Comparison of ENCODE assay signal across 20 cellular contexts in the genomic region with DNA sequence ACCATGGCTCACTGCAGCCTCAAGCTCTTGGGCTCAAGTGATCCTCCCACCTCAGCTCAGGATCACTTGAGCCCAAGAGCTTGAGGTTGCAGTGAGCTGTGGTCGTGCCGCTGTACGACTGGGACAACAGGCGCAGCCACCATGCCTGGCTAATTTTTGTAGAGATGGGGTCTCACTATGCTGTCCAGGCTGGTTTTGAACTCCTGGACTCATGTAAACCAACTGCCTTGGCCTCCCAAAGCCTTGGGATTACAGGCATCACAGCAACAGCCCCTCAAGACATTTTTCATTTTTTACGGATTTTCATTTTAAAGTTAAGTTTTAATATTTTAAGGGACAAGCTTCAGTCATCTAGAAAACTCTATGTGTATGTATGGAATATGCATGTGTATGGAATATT. TPM values are rescaled to one million over a fixed set of nuclear protein-coding genes. Genes with fewer than 3 reads are reported as not detected.
DNase-seq lines count a peak whose midpoint lies in the region; ATAC-seq, FAIRE-seq and TF ChIP-seq lines count a peak whose summit lies in the region.
"Had no signal": no experiment of that assay in that cellular context is flagged by ENCODE, and none has a peak within 500 bp of the region (broad histone marks: within the 10 kb centered on the region; RNA-seq: fewer than 3 reads in every experiment).

No MANE protein-coding gene starts in this region.

- 100% methylated on average over 1 of the region's 5 CpGs for WGBS in HepG2 (ENCODE audit: low lambda C conversion rate)
- 100% methylated on average over 3 of the region's 5 CpGs for WGBS in right lobe of liver (ENCODE audit: insufficient coverage, low coverage, low lambda C conversion rate, missing lambda C conversion rate)
- WGBS in K562 (ENCODE audit: insufficient coverage, low coverage, missing lambda C conversion rate) = 99% methylated on average over 5 of the region's 5 CpGs
- WGBS in thyroid gland, 2 donors = 79 to 94% methylated on average over 5 of the region's 5 CpGs

- TF ChIP-seq POLR2A in HepG2 (IDR thresholded peaks at IDR 0.05; ENCODE audit: insufficient read depth in 1 of 2, low read depth in 2 of 2, low read length in 2 of 2) (no peak), right lobe of liver (IDR thresholded peaks at IDR 0.05) (no peak), K562 (conservative IDR thresholded peaks at IDR 0.05) (no peak), thyroid gland (IDR thresholded peaks at IDR 0.05) (no peak)

- H2AFZ ChIP-seq in HepG2 (ENCODE audit: low read length) (no peak overlapping the region), K562 (ENCODE audit: low read depth, low read length) (no peak overlapping the region)

- H3K36me3 ChIP-seq in HepG2 (replicated peaks in 1 of 2; ENCODE audit: control insufficient read depth in 1 of 2, insufficient read depth in 2 of 2, low read length in 2 of 2) (peaks cover 8 to 46% of the 10 kb centered on the region in 2 experiments), right lobe of liver (peaks cover 0 to 28% (median 7%) of the 10 kb centered on the region in 4 donors), K562 (ENCODE audit: control insufficient read depth, insufficient read depth, low read length) (peaks cover 47% of the 10 kb centered on the region), thyroid gland (peaks cover 0 to 10% of the 10 kb centered on the region in 2 donors)

- in situ Hi-C loops in HepG2 (cut with HindIII; ENCODE audit: extremely low pct_ligation_motif_present, low pct_unique_long_range_greater_than_20kb) (no loop called here), K562 (cut with MboI) (no loop called here)

- BruUV-seq in HepG2 (replicated peaks; lab: Mats Ljungman, UMichigan) (no TSS peak), K562 (replicated peaks; lab: Mats Ljungman, UMichigan) (no TSS peak)

- no peak overlapping the region for H3K4me2 ChIP-seq in HepG2 (ENCODE audit: low read depth, low read length)
- H3K4me2 ChIP-seq in K562 (ENCODE audit: insufficient read depth, low read length) = no peak overlapping the region
- H3K4me2 ChIP-seq: A549; BLaER1 treated with 17β-estradiol and CSF1 and Interleukin-3, amounts not matched to agents 10 nM and 100 nM had no signal

- H3K79me2 ChIP-seq in HepG2 (ENCODE audit: insufficient read depth, low read length) (no peaks in the 10 kb centered on the region), K562 (ENCODE audit: control insufficient read depth, insufficient read depth, low read length) (no peaks in the 10 kb centered on the region)

- TF ChIP-seq EP300 in HepG2 (IDR thresholded peaks at IDR 0.05; ENCODE audit: low read depth in 2 of 2, low read length in 2 of 2) = no peak
- no peak for TF ChIP-seq EP300 in HepG2 (CRISPR knock-in tag; IDR thresholded peaks at IDR 0.05; ENCODE audit: borderline replicate concordance)
- no peak for TF ChIP-seq EP300 in K562 (IDR thresholded peaks at IDR 0.05; ENCODE audit: low read length)

- H3K27ac ChIP-seq in HepG2 (ENCODE audit: extremely low read length, insufficient read depth, low read length) (no peak overlapping the region), right lobe of liver (no peak overlapping the region), K562 (ENCODE audit: extremely low read depth, low read depth, low read length) (no peak overlapping the region), thyroid gland (no peak overlapping the region)
- H3K27ac ChIP-seq: 22Rv1; A549; BLaER1 treated with 17β-estradiol and CSF1 and Interleukin-3, amounts not matched to agents 10 nM and 100 nM; C4-2B had no signal

- POLR2A ChIA-PET in HepG2 (lab: Yijun Ruan, JAX) (no interaction called here), K562 (lab: Yijun Ruan, JAX) (interaction anchor here (1.3 to 2.4 kb wide), 2 partner anchors 12 to 22 kb away, joined by 3 to 5 read pairs; no protein-coding TSS in a partner anchor)

- CTCF ChIA-PET in HepG2 (lab: Yijun Ruan, JAX; ENCODE audit: low intra/inter-chr PET ratio, low total read pairs) (no interaction called here), K562 (lab: Yijun Ruan, JAX; ENCODE audit: low intra/inter-chr PET ratio) (no interaction called here)

- no peaks in the 10 kb centered on the region for H3K27me3 ChIP-seq in HepG2 (ENCODE audit: control insufficient read depth in 1 of 2, insufficient read depth in 2 of 2, low read length in 2 of 2)
- no peaks in the 10 kb centered on the region for H3K27me3 ChIP-seq in right lobe of liver
- H3K27me3 ChIP-seq in K562 (ENCODE audit: control insufficient read depth in 2 of 2, insufficient read depth in 2 of 2, low read length in 2 of 2) = no peaks in the 10 kb centered on the region
- H3K27me3 ChIP-seq in thyroid gland = no peaks in the 10 kb centered on the region
- H3K27me3 ChIP-seq: BLaER1 treated with 17β-estradiol and CSF1 and Interleukin-3, amounts not matched to agents 10 nM and 100 nM had no signal

- TF ChIP-seq CTCF in HepG2 (CRISPR knock-in tag; IDR thresholded peaks at IDR 0.05) (no peak), right lobe of liver (IDR thresholded peaks at IDR 0.05) (no peak), K562 (IDR thresholded peaks at IDR 0.05 in 2 of 3, conservative IDR thresholded peaks at IDR 0.05 in 1 of 3; ENCODE audit: insufficient read depth in 2 of 3, low read depth in 1 of 3, low read length in 3 of 3) (no peak), thyroid gland (IDR thresholded peaks at IDR 0.05) (no peak)

- H3K4me3 ChIP-seq in HepG2 (replicated peaks in 1 of 3; ENCODE audit: insufficient read depth in 1 of 3, low read depth in 2 of 3, low read length in 3 of 3) (no peak overlapping the region), right lobe of liver (no peak overlapping the region), K562 (no peak overlapping the region), thyroid gland (replicated peaks in 1 of 3) (no peak overlapping the region)
- H3K4me3 ChIP-seq: A549; BLaER1 treated with 17β-estradiol and CSF1 and Interleukin-3, amounts not matched to agents 10 nM and 100 nM had no signal

- no peaks in the 10 kb centered on the region for H4K20me1 ChIP-seq in HepG2 (ENCODE audit: insufficient read depth, low read length)
- H4K20me1 ChIP-seq in K562 (replicated peaks; ENCODE audit: control insufficient read depth, insufficient read depth, low read length) = no peaks in the 10 kb centered on the region

- ATAC-seq in HepG2 = no peak
- ATAC-seq in right lobe of liver = no peak
- no peak for ATAC-seq in K562
- ATAC-seq in GM21390 (IDR thresholded peaks at IDR 0.05; ENCODE audit: unreplicated experiment) = no peak
- ATAC-seq in HG02763 (IDR thresholded peaks at IDR 0.05; ENCODE audit: unreplicated experiment) = no peak
- ATAC-seq: A549; CD8-positive, alpha-beta T cell had no signal

- no peak for DNase-seq in HepG2 (ENCODE audit: low spot score)
- DNase-seq in right lobe of liver = no peak
- DNase-seq in K562 (ENCODE audit: extremely low read depth in 1 of 4, low spot score in 3 of 4) = no peak
- DNase-seq in thyroid gland = peak; percentile 19 to 22
- DNase-seq: AML-193; Caco-2; Calu3; CD4-positive, alpha-beta T cell; CD8-positive, alpha-beta T cell; DMS79 treated with DMSO at 0.1 percent for 48 hours; GF-D8 had no signal

- FAIRE-seq in HepG2 (lab: Jason Lieb, UNC) (no peak), K562 (lab: Jason Lieb, UNC) (no peak)
- FAIRE-seq: G401.6, GM12891, GM19239 had no signal

- intact Hi-C loops in HepG2 (cut with micrococcal nuclease; ENCODE audit: unreplicated experiment) = no loop called here
- intact Hi-C loops in right lobe of liver (cut with DNase I) = no loop called here
- intact Hi-C loops in K562 (cut with micrococcal nuclease) = no loop called here
- intact Hi-C loops in thyroid gland (cut with DNase I) = no loop called here

- TF ChIP-seq RAD21 in HepG2 (CRISPR knock-in tag; IDR thresholded peaks at IDR 0.05) (no peak), K562 (CRISPR knock-in tag; conservative IDR thresholded peaks at IDR 0.05 in 1 of 2, IDR thresholded peaks at IDR 0.05 in 1 of 2) (no peak)

- no peaks in the 10 kb centered on the region for H3K9me3 ChIP-seq in HepG2 (ENCODE audit: low read length)
- H3K9me3 ChIP-seq in right lobe of liver = no peaks in the 10 kb centered on the region
- H3K9me3 ChIP-seq in K562 (replicated peaks; ENCODE audit: control insufficient read depth, insufficient read depth, low read depth, low read length) = no peaks in the 10 kb centered on the region
- no peaks in the 10 kb centered on the region for H3K9me3 ChIP-seq in thyroid gland
- H3K9me3 ChIP-seq: A549; BLaER1 treated with 17β-estradiol and CSF1 and Interleukin-3, amounts not matched to agents 10 nM and 100 nM; Caco-2 had no signal

- H3K9me1 ChIP-seq in K562 (ENCODE audit: control insufficient read depth, insufficient read depth, low read length) = no peaks in the 10 kb centered on the region

- H3K9ac ChIP-seq in HepG2 (ENCODE audit: insufficient read depth, low read depth, low read length) (no peak overlapping the region), K562 (ENCODE audit: insufficient read depth in 1 of 2, low read depth in 2 of 2, low read length in 2 of 2) (no peak overlapping the region)
- H3K9ac ChIP-seq: BLaER1 treated with 17β-estradiol and CSF1 and Interleukin-3, amounts not matched to agents 10 nM and 100 nM had no signal

- H3K4me1 ChIP-seq in HepG2 (ENCODE audit: insufficient read depth, low read length) (peaks cover 29% of the 10 kb centered on the region), right lobe of liver (no peaks in the 10 kb centered on the region), K562 (replicated peaks in 1 of 2; ENCODE audit: control insufficient read depth in 2 of 2, insufficient read depth in 2 of 2, low read length in 2 of 2) (peaks cover 9 to 12% of the 10 kb centered on the region in 2 experiments; a peak in 4 of 5 replicates), thyroid gland (no peaks in the 10 kb centered on the region)
- H3K4me1 ChIP-seq: A549, Caco-2 had no signal

RNA-seq across cellular contexts. Expression of a gene that starts 52.9 kb away (rescaled TPM):
- total RNA-seq in HepG2 (2016; rRNA removed; fragmentation: Illumina TruSeq; extraction: Trizol) (36.6 and 56.5 TPM in 2 replicates), right lobe of liver (10 to 100 TPM; 14.9 to 22.9 (median 16.3) TPM), K562 (2014; rRNA removed) (13.4 and 17.9 TPM in 2 replicates), K562 (2014; rRNA removed; fragmentation: Illumina TruSeq; extraction: Trizol) (17.1 and 20.9 TPM in 2 replicates), K562 (2015; rRNA removed; fragmentation: Illumina TruSeq; extraction: Trizol) (19.3 and 21.0 TPM in 2 replicates), K562 (2021) (28.4 and 28.7 TPM in 2 replicates), thyroid gland (10 to 100 TPM; 28.9 to 45.3 (median 37.3) TPM)
- 16.0 and 20.1 TPM in 2 replicates for total RNA-seq in HepG2 (2016; cell fraction: cytosol; rRNA removed; fragmentation: Illumina TruSeq; extraction: Trizol; ENCODE audit: low read depth)
- 37.6 and 51.8 TPM in 2 replicates for total RNA-seq in HepG2 (2016; cell fraction: insoluble cytoplasmic fraction; rRNA removed; fragmentation: Illumina TruSeq; extraction: Trizol)
- 41.8 and 44.0 TPM in 2 replicates for total RNA-seq in HepG2 (2016; cell fraction: membrane; rRNA removed; fragmentation: Illumina TruSeq; extraction: Trizol)
- total RNA-seq in HepG2 (2016; cell fraction: nucleus; rRNA removed; fragmentation: Illumina TruSeq; extraction: Trizol) = 34.2 and 34.9 TPM in 2 replicates
- polyA plus RNA-seq in HepG2 (2011; rRNA removed) (21.3 and 23.4 TPM in 2 replicates), K562 (2011; rRNA removed) (14.3 and 22.1 TPM in 2 replicates), K562 (2014; fragmentation: Illumina TruSeq; extraction: Trizol) (24.7 and 25.1 TPM in 2 replicates), K562 (2014; fragmentation: Nextera tagmentation; extraction: Ambion mirVana) (1 to 10 TPM; 4.0 to 5.3 TPM), K562 (2014; rRNA removed) (12.3 and 14.0 TPM in 2 replicates)
- 15.2 and 20.5 TPM in 2 replicates for polyA plus RNA-seq in HepG2 (2011; cell fraction: cytosol; rRNA removed)
- 10.6 and 13.1 TPM in 2 replicates for polyA plus RNA-seq in HepG2 (2011; cell fraction: nucleus; rRNA removed)
- polyA plus RNA-seq in HepG2 (2012) = 22.1 and 25.4 TPM in 2 replicates
- polyA plus RNA-seq in HepG2 (2016; cell fraction: cytosol; fragmentation: Illumina TruSeq; extraction: Trizol; ENCODE audit: low read depth) = 5.0 and 5.4 TPM in 2 replicates
- polyA plus RNA-seq in HepG2 (2016; cell fraction: insoluble cytoplasmic fraction; fragmentation: Illumina TruSeq; extraction: Trizol; ENCODE audit: low read depth) = 37.5 and 39.4 TPM in 2 replicates
- 18.7 and 19.5 TPM in 2 replicates for polyA plus RNA-seq in HepG2 (2016; cell fraction: membrane; fragmentation: Illumina TruSeq; extraction: Trizol; ENCODE audit: low read depth)
- 32.6 and 33.7 TPM in 2 replicates for polyA plus RNA-seq in HepG2 (2016; cell fraction: nucleus; fragmentation: Illumina TruSeq; extraction: Trizol; ENCODE audit: insufficient read depth, low read depth)
- 31.8 and 33.8 TPM in 2 replicates for polyA minus RNA-seq in HepG2 (2011; rRNA and poly(A)+ RNA removed; ENCODE audit: low replicate concordance)
- polyA minus RNA-seq in HepG2 (2011; cell fraction: cytosol; rRNA and poly(A)+ RNA removed) = 29.0 and 31.6 TPM in 2 replicates
- polyA minus RNA-seq in HepG2 (2011; cell fraction: nucleus; rRNA and poly(A)+ RNA removed) = 48.2 and 66.6 TPM in 2 replicates
- 33.3 and 49.4 TPM in 2 replicates for total RNA-seq in K562 (2011; cell fraction: chromatin; rRNA removed; ENCODE audit: low replicate concordance)
- 14.5 and 18.4 TPM in 2 replicates for total RNA-seq in K562 (2011; cell fraction: nucleolus; rRNA removed)
- 19.8 and 20.4 TPM in 2 replicates for total RNA-seq in K562 (2011; cell fraction: nucleoplasm; rRNA removed)
- polyA plus RNA-seq in K562 (2011; cell fraction: cytosol; rRNA removed) = 10.6 and 10.8 TPM in 2 replicates
- 6.9 and 7.8 TPM in 2 replicates for polyA plus RNA-seq in K562 (2011; cell fraction: nucleus; rRNA removed)
- polyA plus RNA-seq in K562 (2012) = 15.1 and 18.0 TPM in 2 replicates
- 32.8 and 45.2 TPM in 2 replicates for polyA minus RNA-seq in K562 (2011; rRNA and poly(A)+ RNA removed)
- 12.0 and 21.4 TPM in 2 replicates for polyA minus RNA-seq in K562 (2011; cell fraction: cytosol; rRNA and poly(A)+ RNA removed)
- polyA minus RNA-seq in K562 (2011; cell fraction: nucleus; rRNA and poly(A)+ RNA removed) = 10.4 and 16.4 TPM in 2 replicates

Comparison
In these comparisons a context has a peak if more than half of its experiments do, and no peak if none do; other contexts are left out.
1. DNase-seq: peak in thyroid gland (2 of 2); none in HepG2 (single experiment), right lobe of liver (0 of 3) and K562 (0 of 4).